22 cellular contexts compared by ENCODE assay signal in genomic region chr11:69241075-69241740, GRCh38. TPM values are rescaled to one million over a fixed set of nuclear protein-coding genes. Genes with fewer than 3 reads are reported as not detected.
DNase-seq lines count a peak whose midpoint lies in the region; ATAC-seq and TF ChIP-seq lines count a peak whose summit lies in the region.
"Had no signal": no experiment of that assay in that cellular context is flagged by ENCODE, and none has a peak within 500 bp of the region (broad histone marks: within the 10 kb centered on the region; RNA-seq: fewer than 3 reads in every experiment).

No MANE protein-coding gene starts in this region.

- DNase-seq in HCT116 (ENCODE audit: low read depth, low spot score) (no peak), colonic mucosa (peak; percentile 13), iPS-NIHi11 (ENCODE audit: low spot score) (no peak)
- no peak for DNase-seq in naive thymus-derived CD4-positive, alpha-beta T cell
- DNase-seq in activated naive CD4-positive, alpha-beta T cell treated with anti-CD3 and anti-CD28 coated beads, Interleukin-2, amount 50 U/mL, for 16 hours = no peak
- DNase-seq: activated CD4-positive, CD25-positive, alpha-beta regulatory T cell; activated effector memory CD4-positive, alpha-beta T cell treated with Interleukin-2 at 50 U/mL for 16 hours; DMS79 treated with DMSO at 0.1 percent for 48 hours; hippocampal formation; NCI-H1436; NCI-H510A treated with DMSO at 0.1 percent for 48 hours; SK-N-SH; stimulated activated CD4-positive, alpha-beta T cell treated with anti-CD3 and anti-CD28 coated beads, Interleukin-4, amount 100 ng/mL, for 1 hour had no signal

- TF ChIP-seq CTCF in DOHH2 (IDR thresholded peaks at IDR 0.05; ENCODE audit: low read depth, low read length, poor library complexity, severe bottlenecking) (peak; percentile 7), HCT116 (IDR thresholded peaks at IDR 0.05 in 2 of 3, conservative IDR thresholded peaks at IDR 0.05 in 1 of 3; ENCODE audit: borderline replicate concordance in 1 of 3, insufficient read depth in 1 of 3, low read depth in 2 of 3, low read length in 2 of 3) (peak in 1 of 3 experiments; percentile 39; a peak in 3 of 6 replicates), colonic mucosa (IDR thresholded peaks at IDR 0.05) (no peak)

- H3K9me2 ChIP-seq in DOHH2 (replicated peaks; ENCODE audit: control insufficient read depth, low read length) (no peaks in the 10 kb centered on the region), HCT116 (ENCODE audit: insufficient read depth) (no peaks in the 10 kb centered on the region)
- H3K9me2 ChIP-seq: SK-N-SH had no signal

- RAD21 ChIA-PET in HCT116 (lab: Charles Lee; ENCODE audit: low non-redundant PET in 1 of 2, low total read pairs in 2 of 2, uncharacterized antibody in 2 of 2, unreplicated experiment in 2 of 2) = interaction anchor here in 1 of 2 experiments (1.0 to 1.5 kb wide), 2 partner anchors 109 to 140 kb away, joined by 3 to 5 read pairs; no protein-coding TSS in a partner anchor

- H3K79me2 ChIP-seq in DOHH2 (ENCODE audit: control insufficient read depth, low read length) (no peaks in the 10 kb centered on the region), HCT116 (ENCODE audit: insufficient read depth, low read length) (no peaks in the 10 kb centered on the region)

- intact Hi-C loops in HCT116 (cut with micrococcal nuclease) = no loop called here
- intact Hi-C loops in colonic mucosa (cut with DNase I) = no loop called here
- intact Hi-C loops in naive thymus-derived CD4-positive, alpha-beta T cell (cut with micrococcal nuclease) = no loop called here

- ATAC-seq in HCT116 (peak; percentile 53), GM21737 (IDR thresholded peaks at IDR 0.05; ENCODE audit: unreplicated experiment) (no peak)
- ATAC-seq in naive thymus-derived CD4-positive, alpha-beta T cell = no peak
- ATAC-seq: natural killer cell treated with Interleukin-12 subunit alpha and Interleukin-12 subunit beta and Interleukin-15 and Interleukin-18, amount 100 ng/mL, for 72 hours; stimulated activated naive CD8-positive, alpha-beta T cell treated with anti-CD3 and anti-CD28 coated beads, Interleukin-15, Interleukin-2, amounts not matched to agents 100 U/mL and 50 U/mL, for 24 hours had no signal

- H2AFZ ChIP-seq in HCT116 (ENCODE audit: low read depth, low read length, poor library complexity, severe bottlenecking) = no peak overlapping the region

- no peak for TF ChIP-seq POLR2A in HCT116 (IDR thresholded peaks at IDR 0.05; ENCODE audit: borderline replicate concordance, extremely low read depth, insufficient read depth, insufficient read length)

- no peaks in the 10 kb centered on the region for H3K36me3 ChIP-seq in DOHH2 (ENCODE audit: control insufficient read depth, low read length)
- no peaks in the 10 kb centered on the region for H3K36me3 ChIP-seq in HCT116 (ENCODE audit: control insufficient read depth in 1 of 2, insufficient read depth in 2 of 2, low read length in 2 of 2)
- no peaks in the 10 kb centered on the region for H3K36me3 ChIP-seq in colonic mucosa
- H3K36me3 ChIP-seq in naive thymus-derived CD4-positive, alpha-beta T cell (ENCODE audit: control insufficient read depth in 2 of 3, insufficient read depth in 3 of 3, low read length in 3 of 3) = no peaks in the 10 kb centered on the region
- H3K36me3 ChIP-seq: cardiac muscle cell, tibial nerve had no signal

- H3K27me3 ChIP-seq in DOHH2 (ENCODE audit: control insufficient read depth, low read length) = peaks cover 5% of the 10 kb centered on the region; the same call in 1 of the 2 replicates
- no peaks in the 10 kb centered on the region for H3K27me3 ChIP-seq in HCT116 (ENCODE audit: insufficient read depth, low read length)
- no peaks in the 10 kb centered on the region for H3K27me3 ChIP-seq in colonic mucosa
- no peaks in the 10 kb centered on the region for H3K27me3 ChIP-seq in naive thymus-derived CD4-positive, alpha-beta T cell (ENCODE audit: control insufficient read depth in 2 of 2, insufficient read depth in 2 of 2, low read length in 2 of 2)
- H3K27me3 ChIP-seq: tibial nerve had no signal

- H3K4me3 Mint-ChIP-seq in naive thymus-derived CD4-positive, alpha-beta T cell = peak overlapping the region in 1 of 10 donors; percentile 72
- H3K4me3 Mint-ChIP-seq: natural killer cell treated with Interleukin-12 subunit alpha and Interleukin-12 subunit beta and Interleukin-15 and Interleukin-18, amount 100 ng/mL, for 72 hours had no signal

- peaks cover 10 to 23% (median 21%) of the 10 kb centered on the region in 7 donors for H3K4me1 Mint-ChIP-seq in naive thymus-derived CD4-positive, alpha-beta T cell

- H3F3A ChIP-seq in DOHH2 (ENCODE audit: control insufficient read depth, insufficient read depth) = no peaks in the 10 kb centered on the region

- no peak overlapping the region for H3K27ac ChIP-seq in DOHH2 (ENCODE audit: low read depth, low read length)
- H3K27ac ChIP-seq in HCT116 (ENCODE audit: low read depth, low read length) = no peak overlapping the region
- H3K27ac ChIP-seq in colonic mucosa = no peak overlapping the region
- no peak overlapping the region for H3K27ac ChIP-seq in naive thymus-derived CD4-positive, alpha-beta T cell (ENCODE audit: low read depth, low read length)
- H3K27ac ChIP-seq: cardiac muscle cell, tibial nerve had no signal

- H4K20me1 ChIP-seq in DOHH2 (ENCODE audit: control insufficient read depth, insufficient read depth, low read depth, low read length) (no peaks in the 10 kb centered on the region), HCT116 (ENCODE audit: insufficient read depth) (no peaks in the 10 kb centered on the region)

- H3K9ac ChIP-seq in HCT116 (ENCODE audit: low read length) (no peak overlapping the region), colonic mucosa (ENCODE audit: low read depth in 2 of 2, low read length in 2 of 2) (no peak overlapping the region)
- H3K9ac ChIP-seq: SK-N-SH had no signal

- POLR2A ChIA-PET in HCT116 (lab: Charles Lee) = no interaction called here
- POLR2A ChIA-PET in naive thymus-derived CD4-positive, alpha-beta T cell (lab: Charles Lee) = no interaction called here

- H3K4me1 ChIP-seq in DOHH2 (ENCODE audit: control insufficient read depth, low read length) (peaks cover 5% of the 10 kb centered on the region; the same call in 1 of the 2 replicates), HCT116 (ENCODE audit: control insufficient read depth in 1 of 2, insufficient read depth in 2 of 2, low read length in 2 of 2) (peaks cover 0 to 8% of the 10 kb centered on the region in 2 experiments; a peak in 1 of 4 replicates), colonic mucosa (no peaks in the 10 kb centered on the region)
- H3K4me1 ChIP-seq in naive thymus-derived CD4-positive, alpha-beta T cell (ENCODE audit: control insufficient read depth in 2 of 2, insufficient read depth in 2 of 2, low read length in 2 of 2) = peaks cover 0 to 16% of the 10 kb centered on the region in 2 donors
- H3K4me1 ChIP-seq: tibial nerve had no signal

- peaks cover 0 to 5% (median 0%) of the 10 kb centered on the region in 11 donors for H3K9me3 Mint-ChIP-seq in naive thymus-derived CD4-positive, alpha-beta T cell
- H3K9me3 Mint-ChIP-seq: natural killer cell treated with Interleukin-12 subunit alpha and Interleukin-12 subunit beta and Interleukin-15 and Interleukin-18, amount 100 ng/mL, for 72 hours had no signal

- peaks cover 0 to 2% (median 0%) of the 10 kb centered on the region in 5 donors for H3K27me3 Mint-ChIP-seq in naive thymus-derived CD4-positive, alpha-beta T cell

- no peak for TF ChIP-seq RAD21 in HCT116 (IDR thresholded peaks at IDR 0.05; ENCODE audit: low read depth)

- no TSS peak for BruUV-seq in HCT116 (replicated peaks; lab: Mats Ljungman, UMichigan)

- H3K36me3 Mint-ChIP-seq in naive thymus-derived CD4-positive, alpha-beta T cell = peaks cover 0 to 7% (median 0%) of the 10 kb centered on the region in 5 donors
- H3K36me3 Mint-ChIP-seq: natural killer cell treated with Interleukin-12 subunit alpha and Interleukin-12 subunit beta and Interleukin-15 and Interleukin-18, amount 100 ng/mL, for 72 hours had no signal

- H3K27ac Mint-ChIP-seq in naive thymus-derived CD4-positive, alpha-beta T cell = peak overlapping the region in 5 of 9 donors; percentile 35 to 82 (median 71)
- H3K27ac Mint-ChIP-seq: progenitor cell of endocrine pancreas had no signal

- H3K9me3 ChIP-seq in DOHH2 (ENCODE audit: control insufficient read depth, insufficient read depth, low read length) = no peaks in the 10 kb centered on the region
- H3K9me3 ChIP-seq in HCT116 (ENCODE audit: control insufficient read depth in 1 of 2, insufficient read depth in 1 of 2, low read depth in 1 of 2, low read length in 2 of 2) = no peaks in the 10 kb centered on the region
- no peaks in the 10 kb centered on the region for H3K9me3 ChIP-seq in colonic mucosa
- no peaks in the 10 kb centered on the region for H3K9me3 ChIP-seq in naive thymus-derived CD4-positive, alpha-beta T cell (ENCODE audit: control insufficient read depth in 2 of 3, low read length in 3 of 3)
- H3K9me3 ChIP-seq: SK-N-SH had no signal

- no peak overlapping the region for H3K4me3 ChIP-seq in DOHH2 (ENCODE audit: low read length)
- H3K4me3 ChIP-seq in HCT116 (replicated peaks in 1 of 2; ENCODE audit: low read depth in 1 of 2, low read length in 2 of 2) = no peak overlapping the region
- no peak overlapping the region for H3K4me3 ChIP-seq in colonic mucosa
- H3K4me3 ChIP-seq in naive thymus-derived CD4-positive, alpha-beta T cell (ENCODE audit: low read length) = no peak overlapping the region
- H3K4me3 ChIP-seq: cardiac muscle cell, tibial nerve had no signal

- H3K4me2 ChIP-seq in DOHH2 (ENCODE audit: low read length) = no peak overlapping the region
- no peak overlapping the region for H3K4me2 ChIP-seq in HCT116 (ENCODE audit: low read length)
- H3K4me2 ChIP-seq: SK-N-SH had no signal

- CTCF ChIA-PET in HCT116 (lab: Charles Lee) = interaction anchor here (1.0 to 1.1 kb wide), 3 partner anchors 52 to 139 kb away, joined by 3 to 8 read pairs (median 4); no protein-coding TSS in a partner anchor
- CTCF ChIA-PET in naive thymus-derived CD4-positive, alpha-beta T cell (lab: Charles Lee) = no interaction called here

TF ChIP-seq in HCT116, 20 proteins besides CTCF, POLR2A, EP300 and RAD21 (continues in another document):
- TF ChIP-seq YY1 (IDR thresholded peaks at IDR 0.05; ENCODE audit: extremely low read depth, insufficient replicate concordance, low read depth, low read length) (no peak), ZNF274 (IDR thresholded peaks at IDR 0.05; ENCODE audit: low read depth, low read length) (no peak)

RNA-seq across cellular contexts. Expression of gene MYEOV, which starts 52.7 kb away (rescaled TPM):
- total RNA-seq in HCT116 (2021; ENCODE audit: unreplicated experiment) = 135 TPM
- polyA plus RNA-seq in HCT116 (2012) = 123 and 126 TPM in 2 replicates
- total RNA-seq in colonic mucosa = 1 to 10 TPM; 4.5 to 8.2 TPM
- under 1 TPM in 2 of 5 experiments, not detected in 3; 0.20 to 0.32 TPM for total RNA-seq in naive thymus-derived CD4-positive, alpha-beta T cell
- polyA plus RNA-seq in naive thymus-derived CD4-positive, alpha-beta T cell = not detected
- total RNA-seq: frontal cortex; natural killer cell treated with Interleukin-12 subunit alpha and Interleukin-12 subunit beta and Interleukin-15 and Interleukin-18, amount 100 ng/mL, for 72 hours; skeletal muscle tissue had no signal
- polyA plus RNA-seq: cardiac muscle cell had no signal

Comparison
In these comparisons a context has a peak if more than half of its experiments do, and no peak if none do; other contexts are left out.
1. RNA of gene MYEOV, which starts 52.7 kb away (total RNA-seq): 135 TPM in HCT116 (single experiment); 4.5 to 8.2 TPM in colonic mucosa and 0.20 to 0.32 TPM in naive thymus-derived CD4-positive, alpha-beta T cell; every median in the first group is over 10 times any median in the second.